Comparison of ENCODE assay signal across 34 cellular contexts in the genomic region with DNA sequence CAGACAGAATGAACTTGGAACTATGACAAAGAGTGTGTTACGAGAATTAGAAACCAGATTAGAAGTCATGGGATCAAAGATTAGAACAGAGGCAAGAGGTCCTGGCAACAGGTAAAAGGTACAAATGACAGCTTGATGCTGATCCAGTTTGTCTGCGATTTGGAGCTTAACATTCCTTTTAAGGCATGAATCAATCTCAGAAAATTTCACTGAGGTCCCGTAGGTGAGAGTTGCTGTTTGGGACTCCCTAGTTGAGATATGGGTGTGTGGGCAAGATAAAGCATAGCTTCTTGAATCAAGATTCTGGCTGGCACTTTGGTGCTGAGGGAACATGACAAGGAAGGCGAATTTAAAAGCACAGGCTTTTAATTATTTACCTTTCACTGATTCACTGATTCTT.
"Had no signal": no experiment of that assay in that cellular context is flagged by ENCODE, and none has a peak within 500 bp of the region (broad histone marks: within the 10 kb centered on the region; RNA-seq: fewer than 3 reads in every experiment).

No MANE protein-coding gene starts in this region.

- ATAC-seq: activated CD4-positive, alpha-beta T cell treated with anti-CD3 and anti-CD28 coated beads for 36 hours; activated CD8-positive, alpha-beta memory T cell treated with anti-CD3 and anti-CD28 coated beads, Interleukin-2, amount 10 ng/mL, durations not matched to agents 7 days and 5 days; activated CD8-positive, alpha-beta T cell treated with anti-CD3 and anti-CD28 coated beads, Interleukin-2, amount 10 ng/mL, durations not matched to agents 7 days and 5 days; activated naive CD8-positive, alpha-beta T cell treated with anti-CD3 and anti-CD28 coated beads, Interleukin-2, amount 50 U/mL, for 24 hours; body of pancreas; effector memory CD8-positive, alpha-beta T cell; gastroesophageal sphincter had no signal

- H3K27ac ChIP-seq: adrenal gland, body of pancreas, epithelial cell of prostate, esophagus squamous epithelium, gastroesophageal sphincter had no signal

- H3K36me3 ChIP-seq: adrenal gland, esophagus squamous epithelium, gastroesophageal sphincter had no signal

- FAIRE-seq: colon, endometrium, endothelial cell of umbilical vein had no signal

- H3K4me3 Mint-ChIP-seq: activated CD4-positive, alpha-beta memory T cell treated with anti-CD3 and anti-CD28 coated beads for 36 hours; activated CD4-positive, alpha-beta T cell treated with anti-CD3 and anti-CD28 coated beads for 36 hours; activated CD4-positive, alpha-beta T cell treated with anti-CD3 and anti-CD28 coated beads, Interleukin-2, amount 10 ng/mL, durations not matched to agents 24 days and 14 days; activated CD8-positive, alpha-beta memory T cell treated with anti-CD3 and anti-CD28 coated beads, Interleukin-2, amount 10 ng/mL, durations not matched to agents 7 days and 5 days; activated CD8-positive, alpha-beta T cell treated with anti-CD3 and anti-CD28 coated beads, Interleukin-2, amount 10 ng/mL, durations not matched to agents 7 days and 5 days; activated naive CD4-positive, alpha-beta T cell treated with anti-CD3 and anti-CD28 coated beads for 36 hours; activated naive CD4-positive, alpha-beta T cell treated with anti-CD3 and anti-CD28 coated beads, Interleukin-2, amount 50 U/mL, for 24 hours; activated naive CD8-positive, alpha-beta T cell treated with anti-CD3 and anti-CD28 coated beads for 36 hours; activated naive CD8-positive, alpha-beta T cell treated with anti-CD3 and anti-CD28 coated beads, Interleukin-2, amount 50 U/mL, for 24 hours; activated T-helper 1 cell treated with anti-CD3 and anti-CD28 coated beads, Interleukin-12 subunit alpha, Interleukin-12 subunit beta, Interleukin-2, Interleukin-4 antibody, amounts not matched to agents 30 ng/mL and 10 ng/mL and 1 ng/mL, durations not matched to agents 14 hours and 24 hours and 36 hours; effector memory CD8-positive, alpha-beta T cell had no signal

- H3K4me1 Mint-ChIP-seq: activated CD4-positive, alpha-beta T cell treated with anti-CD3 and anti-CD28 coated beads for 36 hours; activated CD4-positive, alpha-beta T cell treated with anti-CD3 and anti-CD28 coated beads, Interleukin-2, amount 10 ng/mL, durations not matched to agents 24 days and 14 days; activated naive CD4-positive, alpha-beta T cell treated with anti-CD3 and anti-CD28 coated beads, Interleukin-2, amount 50 U/mL, for 24 hours; activated naive CD8-positive, alpha-beta T cell treated with anti-CD3 and anti-CD28 coated beads for 36 hours; activated naive CD8-positive, alpha-beta T cell treated with anti-CD3 and anti-CD28 coated beads, Interleukin-2, amount 50 U/mL, for 24 hours had no signal

- H3K27me3 Mint-ChIP-seq: activated CD4-positive, alpha-beta memory T cell treated with anti-CD3 and anti-CD28 coated beads for 36 hours; activated CD4-positive, alpha-beta T cell treated with anti-CD3 and anti-CD28 coated beads, Interleukin-2, amount 10 ng/mL, durations not matched to agents 24 days and 14 days; activated CD8-positive, alpha-beta memory T cell treated with anti-CD3 and anti-CD28 coated beads, Interleukin-2, amount 10 ng/mL, durations not matched to agents 7 days and 5 days; effector memory CD8-positive, alpha-beta T cell had no signal

- H3K27me3 ChIP-seq: body of pancreas, gastroesophageal sphincter had no signal

- H3K9me3 Mint-ChIP-seq: activated CD4-positive, alpha-beta memory T cell treated with anti-CD3 and anti-CD28 coated beads for 36 hours; activated CD4-positive, alpha-beta T cell treated with anti-CD3 and anti-CD28 coated beads, Interleukin-2, amount 10 ng/mL, durations not matched to agents 24 days and 14 days; activated naive CD4-positive, alpha-beta T cell treated with anti-CD3 and anti-CD28 coated beads for 36 hours; activated naive CD4-positive, alpha-beta T cell treated with anti-CD3 and anti-CD28 coated beads, Interleukin-2, amount 50 U/mL, for 24 hours; activated naive CD8-positive, alpha-beta T cell treated with anti-CD3 and anti-CD28 coated beads for 36 hours; activated naive CD8-positive, alpha-beta T cell treated with anti-CD3 and anti-CD28 coated beads, Interleukin-2, amount 50 U/mL, for 24 hours; activated T-helper 1 cell treated with anti-CD3 and anti-CD28 coated beads, Interleukin-12 subunit alpha, Interleukin-12 subunit beta, Interleukin-2, Interleukin-4 antibody, amounts not matched to agents 30 ng/mL and 10 ng/mL and 1 ng/mL, durations not matched to agents 14 hours and 24 hours and 36 hours; activated T-helper 2 cell treated with anti-CD3 and anti-CD28 coated beads, Interferon-gamma antibody, Interleukin-2, Interleukin-4, amounts not matched to agents 10 μg/mL and 5 μg/mL and 100 μg/mL, durations not matched to agents 14 hours and 24 hours and 36 hours; effector memory CD8-positive, alpha-beta T cell had no signal

- DNase-seq: activated CD4-positive, alpha-beta memory T cell treated with anti-CD3 and anti-CD28 coated beads for 36 hours; activated CD4-positive, alpha-beta T cell treated with anti-CD3 and anti-CD28 coated beads for 36 hours; activated CD4-positive, alpha-beta T cell treated with anti-CD3 and anti-CD28 coated beads, Interleukin-2, amount 10 ng/mL, durations not matched to agents 24 days and 14 days; activated CD4-positive, CD25-positive, alpha-beta regulatory T cell; activated CD4-positive, CD25-positive, alpha-beta regulatory T cell treated with anti-CD3 and anti-CD28 coated beads, Interleukin-2, amount 50 U/mL, for 72 hours; activated CD8-positive, alpha-beta memory T cell treated with anti-CD3 and anti-CD28 coated beads, Interleukin-2, amount 10 ng/mL, durations not matched to agents 7 days and 5 days; activated CD8-positive, alpha-beta memory T cell treated with anti-CD3 and anti-CD28 coated beads, Interleukin-2, amount 50 U/mL, for 4 hours; activated CD8-positive, alpha-beta T cell treated with anti-CD3 and anti-CD28 coated beads, Interleukin-2, amount 10 ng/mL, durations not matched to agents 7 days and 5 days; activated effector memory CD4-positive, alpha-beta T cell treated with anti-CD3 and anti-CD28 coated beads, Interleukin-2, amount 50 U/mL, for 16 hours; activated naive CD4-positive, alpha-beta T cell treated with anti-CD3 and anti-CD28 coated beads for 36 hours; activated naive CD8-positive, alpha-beta T cell treated with anti-CD3 and anti-CD28 coated beads for 36 hours; activated naive CD8-positive, alpha-beta T cell treated with anti-CD3 and anti-CD28 coated beads, Interleukin-2, amount 50 U/mL, for 24 hours; activated T-cell treated with anti-CD3 and anti-CD28 coated beads, Interleukin-2, amount 50 U/mL, for 1 hour; activated T-cell treated with anti-CD3 and anti-CD28 coated beads, Interleukin-2, amount 50 U/mL, for 48 hours; adrenal gland; amygdala; aorta; body of pancreas; caudate nucleus; cortex of kidney; dermis blood vessel endothelial cell; effector CD4-positive, alpha-beta T cell; effector memory CD8-positive, alpha-beta T cell; esophagus squamous epithelium; foreskin melanocyte; T-helper 2 cell had no signal

- H3K4me1 ChIP-seq: adrenal gland, body of pancreas, esophagus squamous epithelium, gastroesophageal sphincter had no signal

- H3K9me3 ChIP-seq: adrenal gland, body of pancreas, esophagus squamous epithelium, gastroesophageal sphincter had no signal

- H3K27ac Mint-ChIP-seq: activated CD4-positive, alpha-beta memory T cell treated with anti-CD3 and anti-CD28 coated beads for 36 hours; activated CD4-positive, alpha-beta T cell treated with anti-CD3 and anti-CD28 coated beads for 36 hours; activated CD4-positive, alpha-beta T cell treated with anti-CD3 and anti-CD28 coated beads, Interleukin-2, amount 10 ng/mL, durations not matched to agents 24 days and 14 days; activated CD8-positive, alpha-beta memory T cell treated with anti-CD3 and anti-CD28 coated beads, Interleukin-2, amount 10 ng/mL, durations not matched to agents 7 days and 5 days; activated CD8-positive, alpha-beta T cell treated with anti-CD3 and anti-CD28 coated beads, Interleukin-2, amount 10 ng/mL, durations not matched to agents 7 days and 5 days; activated naive CD4-positive, alpha-beta T cell treated with anti-CD3 and anti-CD28 coated beads for 36 hours; activated naive CD4-positive, alpha-beta T cell treated with anti-CD3 and anti-CD28 coated beads, Interleukin-2, amount 50 U/mL, for 24 hours; activated naive CD8-positive, alpha-beta T cell treated with anti-CD3 and anti-CD28 coated beads for 36 hours; activated naive CD8-positive, alpha-beta T cell treated with anti-CD3 and anti-CD28 coated beads, Interleukin-2, amount 50 U/mL, for 24 hours; activated T-helper 1 cell treated with anti-CD3 and anti-CD28 coated beads, Interleukin-12 subunit alpha, Interleukin-12 subunit beta, Interleukin-2, Interleukin-4 antibody, amounts not matched to agents 30 ng/mL and 10 ng/mL and 1 ng/mL, durations not matched to agents 14 hours and 24 hours and 36 hours; activated T-helper 2 cell treated with anti-CD3 and anti-CD28 coated beads, Interferon-gamma antibody, Interleukin-2, Interleukin-4, amounts not matched to agents 10 μg/mL and 5 μg/mL and 100 μg/mL, durations not matched to agents 14 hours and 24 hours and 36 hours; effector memory CD8-positive, alpha-beta T cell had no signal

- H3K36me3 Mint-ChIP-seq: activated CD4-positive, alpha-beta memory T cell treated with anti-CD3 and anti-CD28 coated beads for 36 hours; activated naive CD4-positive, alpha-beta T cell treated with anti-CD3 and anti-CD28 coated beads, Interleukin-2, amount 50 U/mL, for 24 hours; activated naive CD8-positive, alpha-beta T cell treated with anti-CD3 and anti-CD28 coated beads for 36 hours had no signal

- H3K4me3 ChIP-seq: adrenal gland, body of pancreas, esophagus squamous epithelium, gastroesophageal sphincter had no signal
